Comparison of ENCODE assay signal across 24 cellular contexts in genomic region chr2:190663348-190663747, GRCh38. TPM values are rescaled to one million over a fixed set of nuclear protein-coding genes. Genes with fewer than 3 reads are reported as not detected.
A peak's percentile ranks its signal among the peaks of the same experiment; 100 is the strongest.
DNase-seq lines count a peak whose midpoint lies in the region; ATAC-seq, FAIRE-seq and TF ChIP-seq lines count a peak whose summit lies in the region.
"Had no signal": no experiment of that assay in that cellular context is flagged by ENCODE, and none has a peak within 500 bp of the region (broad histone marks: within the 10 kb centered on the region; RNA-seq: fewer than 3 reads in every experiment).

No MANE protein-coding gene starts in this region.

- H3K79me2 ChIP-seq in astrocyte (ENCODE audit: insufficient read depth, low read length) = peaks cover 58% of the 10 kb centered on the region

- intact Hi-C loops in cardiac septum (cut with DNase I) (no loop called here), colonic mucosa (cut with DNase I) (no loop called here)

- H3K4me1 Mint-ChIP-seq in astrocyte (ENCODE audit: low read depth, unreplicated experiment) = peaks cover 15% of the 10 kb centered on the region

- H3K4me3 Mint-ChIP-seq in astrocyte (ENCODE audit: unreplicated experiment) = no peak overlapping the region
- H3K4me3 Mint-ChIP-seq: activated CD4-positive, alpha-beta memory T cell treated with anti-CD3 and anti-CD28 coated beads for 36 hours; activated naive CD8-positive, alpha-beta T cell treated with anti-CD3 and anti-CD28 coated beads for 36 hours; central memory CD8-positive, alpha-beta T cell; T-helper 1 cell treated with Interleukin-12 subunit alpha and Interleukin-12 subunit beta and Interleukin-4 antibody, amounts not matched to agents 30 μg/mL and 1 μg/mL, for 36 hours had no signal

- peak overlapping the region; percentile 35 for H3K27ac Mint-ChIP-seq in astrocyte (ENCODE audit: unreplicated experiment)
- H3K27ac Mint-ChIP-seq: activated CD4-positive, alpha-beta memory T cell treated with anti-CD3 and anti-CD28 coated beads for 36 hours; activated naive CD8-positive, alpha-beta T cell treated with anti-CD3 and anti-CD28 coated beads for 36 hours; T-helper 1 cell treated with Interleukin-12 subunit alpha and Interleukin-12 subunit beta and Interleukin-4 antibody, amounts not matched to agents 30 μg/mL and 1 μg/mL, for 36 hours had no signal

- no peak overlapping the region for H2AFZ ChIP-seq in astrocyte (ENCODE audit: low read depth, low read length)

- H4K20me1 ChIP-seq in astrocyte (ENCODE audit: insufficient read depth, low read length) = peaks cover 20% of the 10 kb centered on the region

- TF ChIP-seq CTCF in right atrium auricular region (IDR thresholded peaks at IDR 0.05) = no peak
- TF ChIP-seq CTCF in astrocyte (IDR thresholded peaks at IDR 0.05; ENCODE audit: insufficient read depth, low read depth, low read length) = no peak
- no peak for TF ChIP-seq CTCF in colonic mucosa (IDR thresholded peaks at IDR 0.05)

- H3K27me3 ChIP-seq in right atrium auricular region (no peaks in the 10 kb centered on the region), astrocyte (ENCODE audit: insufficient read depth, low read length) (no peaks in the 10 kb centered on the region), colonic mucosa (no peaks in the 10 kb centered on the region)
- H3K27me3 ChIP-seq: BLaER1 had no signal

- H3K36me3 ChIP-seq in right atrium auricular region (no peaks in the 10 kb centered on the region), astrocyte (ENCODE audit: insufficient read depth, low read length) (peaks cover 3% of the 10 kb centered on the region), colonic mucosa (no peaks in the 10 kb centered on the region)

- FAIRE-seq in astrocyte (lab: Jason Lieb, UNC) = no peak
- FAIRE-seq: endothelial cell of umbilical vein had no signal

- H3K36me3 Mint-ChIP-seq in astrocyte (ENCODE audit: low read depth, unreplicated experiment) = peaks cover 8% of the 10 kb centered on the region

- no peaks in the 10 kb centered on the region for H3K9me3 ChIP-seq in right atrium auricular region
- no peaks in the 10 kb centered on the region for H3K9me3 ChIP-seq in astrocyte (ENCODE audit: insufficient read depth, low read depth, low read length)
- H3K9me3 ChIP-seq in colonic mucosa = no peaks in the 10 kb centered on the region

- H3K9me3 Mint-ChIP-seq in astrocyte (ENCODE audit: unreplicated experiment) = no peaks in the 10 kb centered on the region
- H3K9me3 Mint-ChIP-seq: central memory CD8-positive, alpha-beta T cell had no signal

- H3K4me3 ChIP-seq in right atrium auricular region (no peak overlapping the region), astrocyte (ENCODE audit: insufficient read depth, low read depth, low read length) (no peak overlapping the region), colonic mucosa (no peak overlapping the region)
- H3K4me3 ChIP-seq: BLaER1, SK-N-MC had no signal

- peaks cover 0 to 64% of the 10 kb centered on the region in 2 donors for H3K4me1 ChIP-seq in right atrium auricular region
- peaks cover 3% of the 10 kb centered on the region for H3K4me1 ChIP-seq in astrocyte (ENCODE audit: insufficient read depth, low read length)
- no peaks in the 10 kb centered on the region for H3K4me1 ChIP-seq in colonic mucosa
- H3K4me1 ChIP-seq: BLaER1 had no signal

- H3K4me2 ChIP-seq in astrocyte (ENCODE audit: low read length) = no peak overlapping the region
- H3K4me2 ChIP-seq: BLaER1 had no signal

- H3K27ac ChIP-seq in right atrium auricular region = peak overlapping the region; percentile 53 to 66
- H3K27ac ChIP-seq in astrocyte (ENCODE audit: low read depth, low read length) = no peak overlapping the region
- no peak overlapping the region for H3K27ac ChIP-seq in colonic mucosa
- H3K27ac ChIP-seq: BLaER1, SK-N-MC had no signal

- H3K9ac ChIP-seq in astrocyte (ENCODE audit: low read length) (no peak overlapping the region), colonic mucosa (ENCODE audit: low read depth in 2 of 2, low read length in 2 of 2) (no peak overlapping the region)
- H3K9ac ChIP-seq: BLaER1 had no signal

- no peak for DNase-seq in right atrium auricular region (ENCODE audit: low spot score)
- DNase-seq in cardiac septum (ENCODE audit: low spot score) = no peak
- DNase-seq in astrocyte (ENCODE audit: low read depth) = no peak
- no peak for DNase-seq in left lobe of liver (ENCODE audit: low spot score)
- DNase-seq in colonic mucosa = no peak
- no peak for DNase-seq in stimulated activated CD4-positive, alpha-beta T cell treated with anti-CD3 and anti-CD28 coated beads, Interleukin-2, amount 100 ng/mL, for 24 hours
- DNase-seq: activated CD4-positive, alpha-beta memory T cell treated with anti-CD3 and anti-CD28 coated beads for 36 hours; activated CD4-positive, CD25-positive, alpha-beta regulatory T cell treated with anti-CD3 and anti-CD28 coated beads, Interleukin-2, amount 50 U/mL, for 72 hours; activated CD8-positive, alpha-beta memory T cell treated with anti-CD3 and anti-CD28 coated beads, Interleukin-2, amount 50 U/mL, for 4 hours; activated naive CD8-positive, alpha-beta T cell treated with anti-CD3 and anti-CD28 coated beads for 36 hours; aorta; DMS53; GF-D8; H7; MM.1S; NCI-H2081 treated with DMSO at 0.1 percent for 48 hours; stimulated activated naive CD8-positive, alpha-beta T cell treated with anti-CD3 and anti-CD28 coated beads, Interleukin-15, Interleukin-2, amounts not matched to agents 100 U/mL and 50 U/mL, for 24 hours had no signal

- ATAC-seq in left lobe of liver (peak; percentile 94), HG02938 (IDR thresholded peaks at IDR 0.05; ENCODE audit: unreplicated experiment) (no peak), GM18517 (IDR thresholded peaks at IDR 0.05; ENCODE audit: unreplicated experiment) (no peak)
- ATAC-seq: stimulated activated naive CD8-positive, alpha-beta T cell treated with anti-CD3 and anti-CD28 coated beads, Interleukin-15, Interleukin-2, amounts not matched to agents 100 U/mL and 50 U/mL, for 24 hours had no signal

- H3K27me3 Mint-ChIP-seq in astrocyte (ENCODE audit: low read depth, unreplicated experiment) = no peaks in the 10 kb centered on the region
- H3K27me3 Mint-ChIP-seq: activated CD4-positive, alpha-beta memory T cell treated with anti-CD3 and anti-CD28 coated beads for 36 hours; activated naive CD8-positive, alpha-beta T cell treated with anti-CD3 and anti-CD28 coated beads for 36 hours; central memory CD8-positive, alpha-beta T cell had no signal

RNA-seq across cellular contexts. Expression of gene NAB1, which starts 14.5 kb away (rescaled TPM):
- total RNA-seq in right atrium auricular region (10 to 100 TPM; 37.0 to 64.4 TPM), cardiac septum (35.4 TPM), astrocyte (24.2 and 25.4 TPM in 2 replicates), left lobe of liver (27.0 TPM), colonic mucosa (10 to 100 TPM; 31.7 to 37.1 TPM)

Comparison
In these comparisons a context has a peak if more than half of its experiments do, and no peak if none do; other contexts are left out.
1. H3K27ac ChIP-seq: peak in right atrium auricular region (2 of 2); none in astrocyte (single experiment) and colonic mucosa (single experiment).